18 cellular contexts compared by ENCODE assay signal in the genomic region with DNA sequence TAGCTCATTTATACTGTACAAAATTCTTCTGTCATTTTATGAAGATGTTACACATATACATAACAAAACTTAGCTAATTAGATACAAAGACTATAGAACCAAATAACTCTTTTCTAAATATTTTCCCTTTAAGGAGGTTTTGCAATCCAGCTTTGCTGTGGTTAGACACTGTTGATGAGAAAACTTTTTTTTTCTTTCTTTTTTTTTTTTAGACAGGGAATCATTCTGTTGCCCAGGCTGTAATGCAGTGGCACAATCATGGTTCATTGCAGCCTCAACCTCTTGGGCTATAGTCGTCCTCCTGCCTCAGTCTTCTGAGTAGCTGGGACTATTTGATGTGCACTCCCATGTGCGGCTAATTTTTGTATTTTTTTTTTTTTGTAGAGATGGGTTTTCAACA. TPM values are rescaled to one million over a fixed set of nuclear protein-coding genes. Genes with fewer than 3 reads are reported as not detected.
DNase-seq lines count a peak whose midpoint lies in the region; ATAC-seq and TF ChIP-seq lines count a peak whose summit lies in the region.
"Had no signal": no experiment of that assay in that cellular context is flagged by ENCODE, and none has a peak within 500 bp of the region (broad histone marks: within the 10 kb centered on the region; RNA-seq: fewer than 3 reads in every experiment).

No MANE protein-coding gene starts in this region.

- H4K20me1 ChIP-seq in smooth muscle cell (ENCODE audit: low read depth) = no peaks in the 10 kb centered on the region

- no peak overlapping the region for H3K9ac ChIP-seq in adipocyte (ENCODE audit: low read length)
- no peak overlapping the region for H3K9ac ChIP-seq in smooth muscle cell (ENCODE audit: low read depth)

- peak overlapping the region; percentile 96 for H3K27ac ChIP-seq in KOPT-K1 (ENCODE audit: low read depth, low read length, poor library complexity, severe bottlenecking)
- H3K27ac ChIP-seq in smooth muscle cell (ENCODE audit: low read depth) = peak overlapping the region; percentile 11
- H3K27ac ChIP-seq: C4-2B had no signal

- ATAC-seq in stimulated activated memory B cell treated with anti-CD40 and anti-IgM and Interleukin-4, amounts not matched to agents 10 μg/mL and 1 μg/mL and 100 μg/mL, for 72 hours = no peak
- ATAC-seq: GM12878 had no signal

- H3K27me3 Mint-ChIP-seq in stimulated activated memory B cell treated with anti-CD40 and anti-IgM and Interleukin-4, amounts not matched to agents 10 μg/mL and 1 μg/mL and 100 μg/mL, for 72 hours = no peaks in the 10 kb centered on the region
- H3K27me3 Mint-ChIP-seq: B cell; CD4-positive, alpha-beta memory T cell had no signal

- TF ChIP-seq CTCF in AG10803 (conservative IDR thresholded peaks at IDR 0.05; ENCODE audit: low read length) = no peak
- TF ChIP-seq CTCF in smooth muscle cell (IDR thresholded peaks at IDR 0.05; ENCODE audit: borderline replicate concordance, insufficient read depth, poor library complexity, severe bottlenecking) = no peak

- H3K4me2 ChIP-seq in smooth muscle cell = peak overlapping the region; percentile 21

- H2AFZ ChIP-seq in smooth muscle cell (ENCODE audit: low read depth) = no peak overlapping the region

- H3F3A ChIP-seq in smooth muscle cell (ENCODE audit: low read depth) = peaks cover 8% of the 10 kb centered on the region

- H3K27me3 ChIP-seq in adipocyte (replicated peaks; ENCODE audit: control insufficient read depth, insufficient read depth, low read length) = no peaks in the 10 kb centered on the region
- H3K27me3 ChIP-seq in smooth muscle cell (ENCODE audit: low read depth) = no peaks in the 10 kb centered on the region

- H3K27ac Mint-ChIP-seq in stimulated activated memory B cell treated with anti-CD40 and anti-IgM and Interleukin-4, amounts not matched to agents 10 μg/mL and 1 μg/mL and 100 μg/mL, for 72 hours = no peak overlapping the region
- H3K27ac Mint-ChIP-seq: B cell; CD4-positive, alpha-beta memory T cell had no signal

- H3K4me1 ChIP-seq in adipocyte (ENCODE audit: control insufficient read depth, insufficient read depth, low read length) = peaks cover 31% of the 10 kb centered on the region
- peaks cover 18% of the 10 kb centered on the region for H3K4me1 ChIP-seq in smooth muscle cell (ENCODE audit: low read depth)

- H3K79me2 ChIP-seq in smooth muscle cell (ENCODE audit: low read depth) = no peaks in the 10 kb centered on the region

- 86% methylated on average over 2 of the region's 2 CpGs for WGBS in smooth muscle cell (ENCODE audit: low lambda C conversion rate)

- H3K9me3 Mint-ChIP-seq in stimulated activated memory B cell treated with anti-CD40 and anti-IgM and Interleukin-4, amounts not matched to agents 10 μg/mL and 1 μg/mL and 100 μg/mL, for 72 hours = no peaks in the 10 kb centered on the region
- H3K9me3 Mint-ChIP-seq: CD4-positive, alpha-beta memory T cell had no signal

- no peaks in the 10 kb centered on the region for H3K9me3 ChIP-seq in KOPT-K1 (ENCODE audit: insufficient read depth, low read length, poor library complexity, severe bottlenecking)
- H3K9me3 ChIP-seq in adipocyte (ENCODE audit: control insufficient read depth, low read length) = no peaks in the 10 kb centered on the region
- H3K9me3 ChIP-seq in smooth muscle cell (replicated peaks; ENCODE audit: low read depth) = no peaks in the 10 kb centered on the region

- peaks cover 10% of the 10 kb centered on the region for H3K4me1 Mint-ChIP-seq in stimulated activated memory B cell treated with anti-CD40 and anti-IgM and Interleukin-4, amounts not matched to agents 10 μg/mL and 1 μg/mL and 100 μg/mL, for 72 hours

- H3K36me3 ChIP-seq in KOPT-K1 (ENCODE audit: insufficient read depth, low read length) = peaks cover 96% of the 10 kb centered on the region
- no peaks in the 10 kb centered on the region for H3K36me3 ChIP-seq in adipocyte (ENCODE audit: control insufficient read depth, insufficient read depth, low read length, severe bottlenecking)
- H3K36me3 ChIP-seq in smooth muscle cell (ENCODE audit: low read depth) = no peaks in the 10 kb centered on the region

- H3K4me3 Mint-ChIP-seq in stimulated activated memory B cell treated with anti-CD40 and anti-IgM and Interleukin-4, amounts not matched to agents 10 μg/mL and 1 μg/mL and 100 μg/mL, for 72 hours = no peak overlapping the region
- H3K4me3 Mint-ChIP-seq: B cell; CD4-positive, alpha-beta memory T cell had no signal

- H3K4me3 ChIP-seq in AG10803 (ENCODE audit: low read length) (no peak overlapping the region), adipocyte (ENCODE audit: low read length) (no peak overlapping the region), smooth muscle cell (no peak overlapping the region)
- H3K4me3 ChIP-seq: GM12878 had no signal

- DNase-seq in AG10803 (ENCODE audit: low read depth) (peak; percentile 18), adipocyte (ENCODE audit: low read depth) (peak; percentile 43), smooth muscle cell (lab: John Stamatoyannopoulos, UW; ENCODE audit: unreplicated experiment) (no peak), NCI-H1105 treated with DMSO at 0.1 percent for 48 hours (lab: John Stamatoyannopoulos, UW) (no peak)
- no peak for DNase-seq in stimulated activated CD4-positive, alpha-beta T cell treated with anti-CD3 and anti-CD28 coated beads, Interleukin-2, amount 100 ng/mL, for 48 hours
- DNase-seq: 8988T; CD4-positive, alpha-beta memory T cell; DMS79; HCEC 1CT; IMR-90; KBM-7 had no signal

- peaks cover 6% of the 10 kb centered on the region for H3K36me3 Mint-ChIP-seq in stimulated activated memory B cell treated with anti-CD40 and anti-IgM and Interleukin-4, amounts not matched to agents 10 μg/mL and 1 μg/mL and 100 μg/mL, for 72 hours
- H3K36me3 Mint-ChIP-seq: CD4-positive, alpha-beta memory T cell had no signal

RNA-seq across cellular contexts. Expression of a gene that starts 38.5 kb away (rescaled TPM):
- total RNA-seq in smooth muscle cell = 184 and 192 TPM in 2 replicates
- 116 and 157 TPM in 2 replicates for polyA plus RNA-seq in smooth muscle cell

RNA-seq across cellular contexts. Expression of a gene that starts 53.0 kb away (rescaled TPM):
- total RNA-seq in smooth muscle cell = 23.7 and 38.5 TPM in 2 replicates
- 31.7 and 32.7 TPM in 2 replicates for polyA plus RNA-seq in smooth muscle cell
- total RNA-seq: G401, H1 had no signal
- polyA plus RNA-seq: H1 had no signal

RNA-seq across cellular contexts. Expression of a gene that starts 53.4 kb away (rescaled TPM):
- 66.3 and 69.4 TPM in 2 replicates for total RNA-seq in smooth muscle cell
- polyA plus RNA-seq in smooth muscle cell = 77.5 and 146 TPM in 2 replicates

Comparison
In these comparisons a context has a peak if more than half of its experiments do, and no peak if none do; other contexts are left out.
1. DNase-seq: peak in AG10803 (single experiment) and adipocyte (single experiment); none in smooth muscle cell (single experiment), stimulated activated CD4-positive, alpha-beta T cell treated with anti-CD3 and anti-CD28 coated beads, Interleukin-2, amount 100 ng/mL, for 48 hours (0 of 2) and NCI-H1105 treated with DMSO at 0.1 percent for 48 hours (single experiment).